8 cellular contexts compared by ENCODE assay signal in genomic region chr11:46845440-46845739, GRCh38. TPM values are rescaled to one million over a fixed set of nuclear protein-coding genes. Genes with fewer than 3 reads are reported as not detected.
DNase-seq lines count a peak whose midpoint lies in the region; ATAC-seq and TF ChIP-seq lines count a peak whose summit lies in the region.

No MANE protein-coding gene starts in this region.

- H3K4me3 Mint-ChIP-seq in activated naive CD4-positive, alpha-beta T cell treated with anti-CD3 and anti-CD28 coated beads for 36 hours, result peak overlapping the region; percentile 91
- H3K4me3 Mint-ChIP-seq in WTC11, result peak overlapping the region; percentile 88
- H3K4me3 Mint-ChIP-seq in stimulated activated naive CD8-positive, alpha-beta T cell treated with anti-CD3 and anti-CD28 coated beads, Interleukin-15, amount 100 ng/mL, for 72 hours, result peak overlapping the region; percentile 90 to 98

- H3K36me3 Mint-ChIP-seq in activated naive CD4-positive, alpha-beta T cell treated with anti-CD3 and anti-CD28 coated beads for 36 hours (ENCODE audit: low read depth), result peaks cover 20% of the 10 kb centered on the region
- H3K36me3 Mint-ChIP-seq in WTC11, result peaks cover 15% of the 10 kb centered on the region

- DNase-seq in activated naive CD4-positive, alpha-beta T cell treated with anti-CD3 and anti-CD28 coated beads for 36 hours, result no peak
- no peak for DNase-seq in activated naive CD4-positive, alpha-beta T cell treated with anti-CD3 and anti-CD28 coated beads, Interleukin-2, amount 50 U/mL, for 16 hours
- DNase-seq in WTC11 (ENCODE audit: low spot score), result no peak
- no peak for DNase-seq in stimulated activated naive CD8-positive, alpha-beta T cell treated with anti-CD3 and anti-CD28 coated beads, Interleukin-15, amount 100 ng/mL, for 72 hours
- DNase-seq in GDM1 (lab: John Stamatoyannopoulos, UW), result no peak
- DNase-seq in NCI-H82 (lab: John Stamatoyannopoulos, UW), result no peak
- no peak for DNase-seq in HuH-7 (ENCODE audit: low spot score)

- POLR2A ChIA-PET in WTC11 (lab: Charles Lee), result interaction anchor here (1.4 kb wide), 1 partner anchor 19 kb away, joined by 7 read pairs; no protein-coding TSS in a partner anchor

- H3K9me3 ChIP-seq in iPS-18c (ENCODE audit: control insufficient read depth, insufficient read depth, low read length), result peaks cover 2% of the 10 kb centered on the region

- H3K4me3 ChIP-seq in iPS-18c (ENCODE audit: insufficient read depth, low read depth, low read length), result peak overlapping the region; percentile 89

- TF ChIP-seq CTCF in WTC11 (IDR thresholded peaks at IDR 0.05), result no peak

- peak; percentile 54 for ATAC-seq in WTC11
- no peak for ATAC-seq in stimulated activated naive CD8-positive, alpha-beta T cell treated with anti-CD3 and anti-CD28 coated beads, Interleukin-15, amount 100 ng/mL, for 72 hours

- H3K9me3 Mint-ChIP-seq in activated naive CD4-positive, alpha-beta T cell treated with anti-CD3 and anti-CD28 coated beads for 36 hours, result no peaks in the 10 kb centered on the region
- peaks cover 10% of the 10 kb centered on the region for H3K9me3 Mint-ChIP-seq in WTC11
- no peaks in the 10 kb centered on the region for H3K9me3 Mint-ChIP-seq in stimulated activated naive CD8-positive, alpha-beta T cell treated with anti-CD3 and anti-CD28 coated beads, Interleukin-15, amount 100 ng/mL, for 72 hours

- peaks cover 33% of the 10 kb centered on the region for H3K4me1 Mint-ChIP-seq in activated naive CD4-positive, alpha-beta T cell treated with anti-CD3 and anti-CD28 coated beads for 36 hours (ENCODE audit: low read depth)
- peaks cover 40% of the 10 kb centered on the region for H3K4me1 Mint-ChIP-seq in WTC11
- H3K4me1 Mint-ChIP-seq in stimulated activated naive CD8-positive, alpha-beta T cell treated with anti-CD3 and anti-CD28 coated beads, Interleukin-15, amount 100 ng/mL, for 72 hours, result peaks cover 47% of the 10 kb centered on the region

- peak overlapping the region; percentile 76 for H3K27ac Mint-ChIP-seq in activated naive CD4-positive, alpha-beta T cell treated with anti-CD3 and anti-CD28 coated beads for 36 hours
- H3K27ac Mint-ChIP-seq in WTC11, result peak overlapping the region; percentile 61
- H3K27ac Mint-ChIP-seq in stimulated activated naive CD8-positive, alpha-beta T cell treated with anti-CD3 and anti-CD28 coated beads, Interleukin-15, amount 100 ng/mL, for 72 hours, result peak overlapping the region; percentile 89

- H3K27me3 Mint-ChIP-seq in activated naive CD4-positive, alpha-beta T cell treated with anti-CD3 and anti-CD28 coated beads for 36 hours (ENCODE audit: low read depth), result no peaks in the 10 kb centered on the region
- peaks cover 19% of the 10 kb centered on the region for H3K27me3 Mint-ChIP-seq in WTC11 (ENCODE audit: low read depth)
- no peaks in the 10 kb centered on the region for H3K27me3 Mint-ChIP-seq in stimulated activated naive CD8-positive, alpha-beta T cell treated with anti-CD3 and anti-CD28 coated beads, Interleukin-15, amount 100 ng/mL, for 72 hours

- intact Hi-C loops in activated naive CD4-positive, alpha-beta T cell treated with anti-CD3 and anti-CD28 coated beads for 36 hours (cut with micrococcal nuclease), result loop anchor here (10.0 kb wide), 1 partner anchor 419 kb away; no protein-coding TSS in a partner anchor

- CTCF ChIA-PET in activated naive CD4-positive, alpha-beta T cell treated with anti-CD3 and anti-CD28 coated beads for 36 hours (lab: Charles Lee), result no interaction called here
- CTCF ChIA-PET in WTC11 (lab: Charles Lee), result no interaction called here

TF ChIP-seq in WTC11, 78 proteins besides CTCF, POLR2A, EP300 and RAD21:
- no peak for TF ChIP-seq MXD4 (CRISPR knock-in tag; IDR thresholded peaks at IDR 0.05; ENCODE audit: borderline replicate concordance)
- TF ChIP-seq, protein P1, sequence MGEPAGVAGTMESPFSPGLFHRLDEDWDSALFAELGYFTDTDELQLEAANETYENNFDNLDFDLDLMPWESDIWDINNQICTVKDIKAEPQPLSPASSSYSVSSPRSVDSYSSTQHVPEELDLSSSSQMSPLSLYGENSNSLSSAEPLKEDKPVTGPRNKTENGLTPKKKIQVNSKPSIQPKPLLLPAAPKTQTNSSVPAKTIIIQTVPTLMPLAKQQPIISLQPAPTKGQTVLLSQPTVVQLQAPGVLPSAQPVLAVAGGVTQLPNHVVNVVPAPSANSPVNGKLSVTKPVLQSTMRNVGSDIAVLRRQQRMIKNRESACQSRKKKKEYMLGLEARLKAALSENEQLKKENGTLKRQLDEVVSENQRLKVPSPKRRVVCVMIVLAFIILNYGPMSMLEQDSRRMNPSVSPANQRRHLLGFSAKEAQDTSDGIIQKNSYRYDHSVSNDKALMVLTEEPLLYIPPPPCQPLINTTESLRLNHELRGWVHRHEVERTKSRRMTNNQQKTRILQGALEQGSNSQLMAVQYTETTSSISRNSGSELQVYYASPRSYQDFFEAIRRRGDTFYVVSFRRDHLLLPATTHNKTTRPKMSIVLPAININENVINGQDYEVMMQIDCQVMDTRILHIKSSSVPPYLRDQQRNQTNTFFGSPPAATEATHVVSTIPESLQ (CRISPR knock-in tag; IDR thresholded peaks at IDR 0.05), result no peak
- TF ChIP-seq, protein P2, sequence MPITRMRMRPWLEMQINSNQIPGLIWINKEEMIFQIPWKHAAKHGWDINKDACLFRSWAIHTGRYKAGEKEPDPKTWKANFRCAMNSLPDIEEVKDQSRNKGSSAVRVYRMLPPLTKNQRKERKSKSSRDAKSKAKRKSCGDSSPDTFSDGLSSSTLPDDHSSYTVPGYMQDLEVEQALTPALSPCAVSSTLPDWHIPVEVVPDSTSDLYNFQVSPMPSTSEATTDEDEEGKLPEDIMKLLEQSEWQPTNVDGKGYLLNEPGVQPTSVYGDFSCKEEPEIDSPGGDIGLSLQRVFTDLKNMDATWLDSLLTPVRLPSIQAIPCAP (CRISPR knock-in tag; IDR thresholded peaks at IDR 0.05), result no peak
- no peak for TF ChIP-seq E2F1 (CRISPR knock-in tag; IDR thresholded peaks at IDR 0.05)
- no peak for TF ChIP-seq ZSCAN18 (CRISPR knock-in tag; IDR thresholded peaks at IDR 0.05)
TF ChIP-seq in WTC11: peak in this region for 0.

RNA-seq across cellular contexts. Expression of gene CKAP5, which starts 0.7 kb away (rescaled TPM):
- 100 to 1,000 TPM; 205 to 216 TPM for total RNA-seq in activated naive CD4-positive, alpha-beta T cell treated with anti-CD3 and anti-CD28 coated beads for 36 hours
- 168 to 174 TPM (median 171 TPM) in 3 replicates for total RNA-seq in WTC11 (2021)
